ENCODE assay signal across 10 cellular contexts in the genomic region with DNA sequence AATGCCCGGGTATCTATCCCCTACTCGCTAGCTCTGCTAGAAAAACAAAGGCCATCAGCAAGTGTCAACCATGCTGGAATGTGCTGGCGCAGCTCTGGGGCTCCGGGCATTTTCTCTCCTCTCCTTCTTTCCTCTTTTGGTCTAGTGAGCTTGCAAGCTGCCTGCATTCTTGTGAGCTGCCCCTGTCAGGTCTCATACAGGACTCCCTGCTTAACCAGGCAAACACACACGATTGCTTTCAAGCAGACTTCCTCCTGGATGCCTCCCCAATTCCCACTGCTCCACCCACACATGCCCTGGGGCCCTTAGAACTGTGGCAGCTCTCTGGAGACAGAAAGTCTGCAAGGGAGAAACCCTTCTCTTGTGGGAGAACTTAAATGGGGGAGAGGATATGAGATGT. TPM values are rescaled to one million over a fixed set of nuclear protein-coding genes. Genes with fewer than 3 reads are reported as not detected.
DNase-seq lines count a peak whose midpoint lies in the region; ATAC-seq and TF ChIP-seq lines count a peak whose summit lies in the region.
"Had no signal": no experiment of that assay in that cellular context is flagged by ENCODE, and none has a peak within 500 bp of the region (broad histone marks: within the 10 kb centered on the region; RNA-seq: fewer than 3 reads in every experiment).

No MANE protein-coding gene starts in this region.

- peak overlapping the region; percentile 5; the same call in 1 of the 2 replicates for H3K4me3 ChIP-seq in BJ (ENCODE audit: low read depth, low read length)

- peak overlapping the region; percentile 95 for H3K27ac Mint-ChIP-seq in mesothelial cell of epicardium

- H3K27me3 Mint-ChIP-seq in mesothelial cell of epicardium (ENCODE audit: low read depth) = no peaks in the 10 kb centered on the region

- peak overlapping the region; percentile 14 for H3K4me3 Mint-ChIP-seq in mesothelial cell of epicardium

- no peaks in the 10 kb centered on the region for H3K9me3 Mint-ChIP-seq in mesothelial cell of epicardium

- no peaks in the 10 kb centered on the region for H3K36me3 ChIP-seq in BJ (ENCODE audit: control insufficient read depth, insufficient read depth, low read length)

- H3K4me1 Mint-ChIP-seq in mesothelial cell of epicardium = peaks cover 62% of the 10 kb centered on the region

- CTCF ChIA-PET in BJ (lab: Yijun Ruan, JAX) = interaction anchor here (0.8 to 1.1 kb wide), 5 partner anchors 11 to 35 kb away, joined by 3 to 4 read pairs (median 3); no protein-coding TSS in a partner anchor

- TF ChIP-seq CTCF in BJ (IDR thresholded peaks at IDR 0.05; ENCODE audit: insufficient read depth, low read depth, low read length) (no peak), mesothelial cell of epicardium (IDR thresholded peaks at IDR 0.05; ENCODE audit: unreplicated experiment) (no peak)

- no peak for ATAC-seq in GM18909 (IDR thresholded peaks at IDR 0.05; ENCODE audit: poor library complexity, unreplicated experiment)
- ATAC-seq in HG02981 (IDR thresholded peaks at IDR 0.05; ENCODE audit: unreplicated experiment) = no peak
- no peak for ATAC-seq in GM21529 (IDR thresholded peaks at IDR 0.05; ENCODE audit: unreplicated experiment)

- peak; percentile 39 for DNase-seq in BJ (ENCODE audit: low read depth)
- peak; percentile 98 for DNase-seq in M059J (ENCODE audit: low read depth)
- peak; percentile 3 for DNase-seq in cerebellum (ENCODE audit: low spot score)
- DNase-seq in mesothelial cell of epicardium (ENCODE audit: low spot score in 2 of 2, unreplicated experiment in 2 of 2) = peak; percentile 35 to 74
- no peak for DNase-seq in NCI-H82 treated with DMSO at 0.1 percent for 48 hours (lab: John Stamatoyannopoulos, UW; ENCODE audit: unreplicated experiment)
- DNase-seq: GF-D8, MM.1S had no signal

- POLR2A ChIA-PET in BJ (lab: Charles Lee) = no interaction called here

- H3K36me3 Mint-ChIP-seq in mesothelial cell of epicardium = no peaks in the 10 kb centered on the region

- no peaks in the 10 kb centered on the region for H3K27me3 ChIP-seq in BJ (ENCODE audit: control insufficient read depth, insufficient read depth, low read length)

RNA-seq across cellular contexts. Expression of gene SUCO, which starts 35.7 kb away (rescaled TPM):
- 5.0 and 12.8 TPM in 2 replicates for polyA plus RNA-seq in BJ (2011; rRNA removed)
- 7.0 and 11.0 TPM in 2 replicates for polyA minus RNA-seq in BJ (2011; rRNA and poly(A)+ RNA removed)
- total RNA-seq in M059J (2014; rRNA removed; shearing (Covaris generic)) = 38.0 and 44.1 TPM in 2 replicates
- total RNA-seq in cerebellum = 73.3 TPM
- 119 to 122 TPM (median 120 TPM) in 3 replicates for total RNA-seq in mesothelial cell of epicardium

RNA-seq across cellular contexts. Expression of gene PIGC, which starts 53.4 kb away (rescaled TPM):
- polyA plus RNA-seq in BJ (2011; rRNA removed) = 20.7 and 24.4 TPM in 2 replicates
- 15.4 and 18.7 TPM in 2 replicates for polyA minus RNA-seq in BJ (2011; rRNA and poly(A)+ RNA removed)
- 35.5 and 40.6 TPM in 2 replicates for total RNA-seq in M059J (2014; rRNA removed; shearing (Covaris generic))
- total RNA-seq in cerebellum (24.5 TPM), mesothelial cell of epicardium (31.9 to 33.9 TPM (median 33.3 TPM) in 3 replicates)
